In genomic region chr6:160142115-160142715, GRCh38 we compare ENCODE assay signal across 20 cellular contexts. TPM values are rescaled to one million over a fixed set of nuclear protein-coding genes. Genes with fewer than 3 reads are reported as not detected.
A peak's percentile ranks its signal among the peaks of the same experiment; 100 is the strongest.
DNase-seq lines count a peak whose midpoint lies in the region; ATAC-seq and TF ChIP-seq lines count a peak whose summit lies in the region.
"Had no signal": no experiment of that assay in that cellular context is flagged by ENCODE, and none has a peak within 500 bp of the region (broad histone marks: within the 10 kb centered on the region; RNA-seq: fewer than 3 reads in every experiment).

No MANE protein-coding gene starts in this region.

- no peak overlapping the region for H3K27ac Mint-ChIP-seq in endodermal cell
- no peak overlapping the region for H3K27ac Mint-ChIP-seq in activated CD4-positive, alpha-beta T cell treated with anti-CD3 and anti-CD28 coated beads, Interleukin-2, amount 10 ng/mL, durations not matched to agents 7 days and 5 days

- CTCF ChIA-PET in activated CD4-positive, alpha-beta T cell treated with anti-CD3 and anti-CD28 coated beads, Interleukin-2, amount 10 ng/mL, durations not matched to agents 7 days and 5 days (lab: Charles Lee), result interaction anchor here (2.4 kb wide), 1 partner anchor 314 kb away, joined by 8 read pairs; no protein-coding TSS in a partner anchor

- no peak for ATAC-seq in GM19395 (IDR thresholded peaks at IDR 0.05; ENCODE audit: unreplicated experiment)
- no peak for ATAC-seq in GM21786 (IDR thresholded peaks at IDR 0.05; ENCODE audit: unreplicated experiment)
- ATAC-seq: GM12878, K562 had no signal

- H3K79me2 ChIP-seq in mesendoderm (ENCODE audit: control insufficient read depth, insufficient read depth, low read length) (no peaks in the 10 kb centered on the region), trophoblast cell (ENCODE audit: control insufficient read depth, insufficient read depth, low read length, poor library complexity) (no peaks in the 10 kb centered on the region)

- peaks cover 3% of the 10 kb centered on the region for H3K9me3 Mint-ChIP-seq in endodermal cell
- H3K9me3 Mint-ChIP-seq in activated CD4-positive, alpha-beta T cell treated with anti-CD3 and anti-CD28 coated beads, Interleukin-2, amount 10 ng/mL, durations not matched to agents 7 days and 5 days, result no peaks in the 10 kb centered on the region

- H3K4me2 ChIP-seq in mesendoderm (ENCODE audit: low read length) (no peak overlapping the region), trophoblast cell (ENCODE audit: low read length) (no peak overlapping the region)

- no peak overlapping the region for H2BK15ac ChIP-seq in mesendoderm (replicated peaks; ENCODE audit: low read depth)

- H4K8ac ChIP-seq in mesendoderm (ENCODE audit: low read depth, low read length), result no peak overlapping the region
- H4K8ac ChIP-seq in trophoblast cell (ENCODE audit: low read depth, low read length), result no peak overlapping the region

- H3K27me3 Mint-ChIP-seq in endodermal cell (ENCODE audit: insufficient read depth), result no peaks in the 10 kb centered on the region
- no peaks in the 10 kb centered on the region for H3K27me3 Mint-ChIP-seq in activated CD4-positive, alpha-beta T cell treated with anti-CD3 and anti-CD28 coated beads, Interleukin-2, amount 10 ng/mL, durations not matched to agents 7 days and 5 days

- H3K4me3 ChIP-seq in endodermal cell (ENCODE audit: low read length) (no peak overlapping the region), mesendoderm (ENCODE audit: low read length) (no peak overlapping the region), stomach smooth muscle (ENCODE audit: low read length in 2 of 2) (no peak overlapping the region), trophoblast cell (ENCODE audit: low read depth, low read length) (no peak overlapping the region)
- H3K4me3 ChIP-seq: GM12878, K562 had no signal

- no peak overlapping the region for H3K56ac ChIP-seq in mesendoderm (ENCODE audit: low read length)

- DNase-seq in endodermal cell (peak; percentile 25), mesendoderm (no peak), trophoblast cell (no peak)
- DNase-seq in activated CD4-positive, alpha-beta T cell treated with anti-CD3 and anti-CD28 coated beads, Interleukin-2, amount 10 ng/mL, durations not matched to agents 7 days and 5 days, result no peak
- DNase-seq: C1 segment of cervical spinal cord, DND-41, GDM1, GOT3, NCI-H1417 treated with DMSO at 0.1 percent for 48 hours, NCI-H1930, NCI-H2171, NCI-H446 treated with DMSO at 0.1 percent for 48 hours, NCI-H748 treated with DMSO at 0.1 percent for 48 hours, RPMI8226 had no signal

- H3K4me1 Mint-ChIP-seq in endodermal cell, result peaks cover 12% of the 10 kb centered on the region
- peaks cover 9% of the 10 kb centered on the region for H3K4me1 Mint-ChIP-seq in activated CD4-positive, alpha-beta T cell treated with anti-CD3 and anti-CD28 coated beads, Interleukin-2, amount 10 ng/mL, durations not matched to agents 7 days and 5 days

- POLR2A ChIA-PET in activated CD4-positive, alpha-beta T cell treated with anti-CD3 and anti-CD28 coated beads, Interleukin-2, amount 10 ng/mL, durations not matched to agents 7 days and 5 days (lab: Charles Lee), result no interaction called here

- H4K91ac ChIP-seq in trophoblast cell (ENCODE audit: low read depth, low read length), result no peak overlapping the region

- H4K12ac ChIP-seq in trophoblast cell (ENCODE audit: low read depth, low read length), result no peak overlapping the region

- H3K9ac ChIP-seq in endodermal cell (ENCODE audit: extremely low read depth, low read length, poor library complexity, severe bottlenecking) (no peak overlapping the region), mesendoderm (ENCODE audit: low read length) (no peak overlapping the region), stomach smooth muscle (ENCODE audit: low read length in 2 of 2) (peak overlapping the region in 1 of 2 donors; percentile 0), trophoblast cell (ENCODE audit: low read length) (no peak overlapping the region)

- H3K79me1 ChIP-seq in mesendoderm (ENCODE audit: low read length) (no peaks in the 10 kb centered on the region), trophoblast cell (ENCODE audit: low read length) (no peaks in the 10 kb centered on the region)

- TF ChIP-seq CTCF in C4-2B (conservative IDR thresholded peaks at IDR 0.05), result no peak
- no peak for TF ChIP-seq CTCF in endodermal cell (conservative IDR thresholded peaks at IDR 0.05)

- no peak overlapping the region for H2BK120ac ChIP-seq in mesendoderm (ENCODE audit: low read depth, low read length)
- H2BK120ac ChIP-seq in trophoblast cell (ENCODE audit: insufficient read depth, low read length, poor library complexity), result no peak overlapping the region

- H3K4ac ChIP-seq in mesendoderm (ENCODE audit: low read depth, low read length), result no peak overlapping the region
- H3K4ac ChIP-seq in trophoblast cell (ENCODE audit: low read depth, low read length), result no peak overlapping the region

- peak overlapping the region; percentile 73 for H3K27ac ChIP-seq in C4-2B
- no peak overlapping the region for H3K27ac ChIP-seq in endodermal cell (ENCODE audit: low read depth, low read length)
- H3K27ac ChIP-seq in mesendoderm (ENCODE audit: low read depth, low read length), result no peak overlapping the region
- peak overlapping the region; percentile 80 for H3K27ac ChIP-seq in stomach smooth muscle (ENCODE audit: low read length)
- H3K27ac ChIP-seq in trophoblast cell (ENCODE audit: low read depth, low read length), result no peak overlapping the region

- no peak overlapping the region for H2BK5ac ChIP-seq in mesendoderm (ENCODE audit: low read length)
- H2BK5ac ChIP-seq in trophoblast cell (ENCODE audit: low read depth, low read length, poor library complexity), result no peak overlapping the region

- no peaks in the 10 kb centered on the region for H3K27me3 ChIP-seq in endodermal cell (ENCODE audit: control insufficient read depth, insufficient read depth, low read length, poor library complexity, severe bottlenecking)
- H3K27me3 ChIP-seq in mesendoderm (ENCODE audit: insufficient read depth, low read length, poor library complexity), result no peaks in the 10 kb centered on the region
- H3K27me3 ChIP-seq in stomach smooth muscle (ENCODE audit: control insufficient read depth in 1 of 2, insufficient read depth in 2 of 2, low read length in 2 of 2), result no peaks in the 10 kb centered on the region
- no peaks in the 10 kb centered on the region for H3K27me3 ChIP-seq in trophoblast cell (ENCODE audit: insufficient read depth, low read length)

- peaks cover 7% of the 10 kb centered on the region for H3K36me3 Mint-ChIP-seq in endodermal cell (ENCODE audit: low read depth)
- no peaks in the 10 kb centered on the region for H3K36me3 Mint-ChIP-seq in activated CD4-positive, alpha-beta T cell treated with anti-CD3 and anti-CD28 coated beads, Interleukin-2, amount 10 ng/mL, durations not matched to agents 7 days and 5 days (ENCODE audit: low read depth)

- no peak overlapping the region for H2BK12ac ChIP-seq in trophoblast cell (ENCODE audit: low read length)

- H3K4me1 ChIP-seq in endodermal cell (ENCODE audit: control insufficient read depth, insufficient read depth, low read length), result peaks cover 5% of the 10 kb centered on the region
- H3K4me1 ChIP-seq in mesendoderm (ENCODE audit: control insufficient read depth, low read depth, low read length), result no peaks in the 10 kb centered on the region
- peaks cover 41% of the 10 kb centered on the region for H3K4me1 ChIP-seq in stomach smooth muscle (ENCODE audit: control insufficient read depth, insufficient read depth, low read length)
- peaks cover 6 to 12% of the 10 kb centered on the region in 2 experiments for H3K4me1 ChIP-seq in trophoblast cell (ENCODE audit: control insufficient read depth in 1 of 2, insufficient read depth in 2 of 2, low read length in 2 of 2)

- H3K36me3 ChIP-seq in endodermal cell (ENCODE audit: control insufficient read depth, insufficient read depth, low read length), result no peaks in the 10 kb centered on the region
- no peaks in the 10 kb centered on the region for H3K36me3 ChIP-seq in mesendoderm (ENCODE audit: control insufficient read depth, insufficient read depth, low read length)
- no peaks in the 10 kb centered on the region for H3K36me3 ChIP-seq in stomach smooth muscle (ENCODE audit: control insufficient read depth in 2 of 2, insufficient read depth in 2 of 2, low read length in 2 of 2)
- peaks cover 4% of the 10 kb centered on the region in 2 experiments for H3K36me3 ChIP-seq in trophoblast cell (ENCODE audit: control insufficient read depth in 1 of 2, insufficient read depth in 2 of 2, low read length in 2 of 2)

- H3K4me3 Mint-ChIP-seq in endodermal cell, result no peak overlapping the region
- no peak overlapping the region for H3K4me3 Mint-ChIP-seq in activated CD4-positive, alpha-beta T cell treated with anti-CD3 and anti-CD28 coated beads, Interleukin-2, amount 10 ng/mL, durations not matched to agents 7 days and 5 days

- H4K5ac ChIP-seq in mesendoderm (ENCODE audit: low read length), result no peak overlapping the region

- H3K18ac ChIP-seq in mesendoderm (ENCODE audit: low read length) (peak overlapping the region; percentile 18), trophoblast cell (ENCODE audit: low read length) (no peak overlapping the region)

- 93 to 94% methylated on average over 6 to 8 of the region's 8 CpGs for WGBS in endodermal cell (ENCODE audit: insufficient coverage in 1 of 2, insufficient read length in 1 of 2), 2 experiments
- no CpG with 5 or more reads among the region's 8 CpGs for WGBS in mesendoderm (ENCODE audit: extremely low coverage, insufficient coverage, low lambda C conversion rate)
- WGBS in trophoblast cell (ENCODE audit: extremely low coverage, insufficient coverage, insufficient read length), result no CpG with 5 or more reads among the region's 8 CpGs

- H3K14ac ChIP-seq in trophoblast cell (ENCODE audit: low read length), result no peak overlapping the region

- peaks cover 8% of the 10 kb centered on the region for H3K9me3 ChIP-seq in endodermal cell (ENCODE audit: control insufficient read depth, low read length)
- no peaks in the 10 kb centered on the region for H3K9me3 ChIP-seq in stomach smooth muscle (ENCODE audit: control insufficient read depth in 2 of 2, low read length in 2 of 2)
- peaks cover 1% of the 10 kb centered on the region for H3K9me3 ChIP-seq in trophoblast cell (ENCODE audit: insufficient read depth, low read depth, low read length)

- H2AK5ac ChIP-seq in mesendoderm (ENCODE audit: low read length) (no peak overlapping the region), trophoblast cell (ENCODE audit: low read length) (no peak overlapping the region)

- no peak overlapping the region for H2AFZ ChIP-seq in trophoblast cell (ENCODE audit: insufficient read depth, low read length, poor library complexity)

- H3K23ac ChIP-seq in mesendoderm (ENCODE audit: low read length), result no peak overlapping the region
- no peak overlapping the region for H3K23ac ChIP-seq in trophoblast cell (ENCODE audit: low read length)

RNA-seq across cellular contexts. Expression of gene SLC22A1, which starts 20.6 kb away (rescaled TPM):
- total RNA-seq in endodermal cell, result 1 to 10 TPM in 1 of 2 donors, not detected in 1; 1.0 TPM
- not detected for polyA plus RNA-seq in endodermal cell (2013, experiment 1 of 2)
- 0.17 TPM for polyA plus RNA-seq in endodermal cell (2013, experiment 2 of 2)
- polyA plus RNA-seq in mesendoderm (2013, experiment 1 of 2), result 2.1 TPM
- polyA plus RNA-seq in mesendoderm (2013, experiment 2 of 2), result 2.3 TPM
- 1.1 and 1.2 TPM in 2 replicates for polyA plus RNA-seq in trophoblast cell (2013)
- under 1 TPM; 0.25 to 0.67 TPM for total RNA-seq in activated CD4-positive, alpha-beta T cell treated with anti-CD3 and anti-CD28 coated beads, Interleukin-2, amount 10 ng/mL, durations not matched to agents 7 days and 5 days

Comparison
In these comparisons a context has a peak if more than half of its experiments do, and no peak if none do; other contexts are left out.
1. H3K27ac ChIP-seq: peak in C4-2B (single experiment) and stomach smooth muscle (single experiment); none in endodermal cell (single experiment), mesendoderm (single experiment) and trophoblast cell (single experiment).